In the genomic region with DNA sequence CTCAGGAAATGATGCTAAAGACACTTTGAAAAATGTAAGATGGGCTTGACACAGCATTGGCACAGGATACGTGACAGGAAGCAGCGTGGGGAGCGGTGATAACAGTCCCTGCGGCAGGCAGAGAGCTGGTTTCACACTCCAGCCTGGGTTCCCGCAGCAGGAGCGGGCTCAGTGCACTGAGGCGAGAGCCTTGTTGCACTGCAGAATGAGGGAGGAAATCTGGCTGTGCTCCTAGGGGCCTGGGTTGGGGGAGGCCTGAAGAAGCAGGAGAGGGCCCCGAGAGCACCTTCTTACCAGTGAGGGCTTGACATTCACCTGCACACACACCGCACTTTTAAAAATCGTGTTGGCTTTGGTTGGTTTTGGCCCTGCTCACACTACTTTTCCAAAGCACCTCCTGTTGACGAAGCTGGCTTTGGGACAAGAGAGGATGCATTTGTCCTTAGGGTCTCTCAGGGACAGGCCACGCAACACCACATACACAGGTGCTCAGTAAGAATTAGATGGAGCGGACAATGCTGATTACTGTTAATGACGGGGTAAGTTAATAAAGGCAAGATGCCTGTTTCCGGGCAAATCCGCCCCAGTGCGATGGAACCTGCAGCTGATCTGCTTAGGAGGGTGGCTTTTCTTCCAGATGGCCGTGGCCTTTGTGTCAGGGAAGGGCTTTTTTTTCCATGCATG, we compare ENCODE assay signal across 7 cellular contexts. TPM values are rescaled to one million over a fixed set of nuclear protein-coding genes. Genes with fewer than 3 reads are reported as not detected.
A peak's percentile ranks its signal among the peaks of the same experiment; 100 is the strongest.
DNase-seq lines count a peak whose midpoint lies in the region; ATAC-seq and TF ChIP-seq lines count a peak whose summit lies in the region.

No MANE protein-coding gene starts in this region.

- POLR2A ChIA-PET in SK-N-SH (lab: Yijun Ruan, JAX), result interaction anchor here (0.6 to 5.8 kb wide), 12 partner anchors 13 to 290 kb away, joined by 3 to 69 read pairs (median 4); a partner anchor contains a TSS

- H3K9me3 ChIP-seq in SK-N-SH, result no peaks in the 10 kb centered on the region
- no peaks in the 10 kb centered on the region for H3K9me3 ChIP-seq in right lobe of liver

- no peak overlapping the region for H2AFZ ChIP-seq in SK-N-SH (ENCODE audit: low read depth)

- WGBS in SK-N-SH (ENCODE audit: low lambda C conversion rate), result 77% methylated on average over 18 of the region's 18 CpGs
- 73% methylated on average over 7 of the region's 18 CpGs for WGBS in right lobe of liver (ENCODE audit: insufficient coverage, low coverage, low lambda C conversion rate, missing lambda C conversion rate)

- ATAC-seq in right lobe of liver (peak; percentile 61 to 82 (median 62)), GM19328 (IDR thresholded peaks at IDR 0.05; ENCODE audit: unreplicated experiment) (no peak), HG02981 (IDR thresholded peaks at IDR 0.05; ENCODE audit: unreplicated experiment) (no peak)

- intact Hi-C loops in activated T-helper 2 cell treated with anti-CD3 and anti-CD28 coated beads, Interferon-gamma antibody, Interleukin-2, Interleukin-4, amounts not matched to agents 10 μg/mL and 5 μg/mL and 100 μg/mL, durations not matched to agents 14 hours and 24 hours and 36 hours (cut with micrococcal nuclease), result no loop called here
- intact Hi-C loops in right lobe of liver (cut with DNase I), result no loop called here

- H3K9ac ChIP-seq in SK-N-SH, result no peak overlapping the region

- no peaks in the 10 kb centered on the region for H3K27me3 ChIP-seq in SK-N-SH (ENCODE audit: insufficient read depth)
- H3K27me3 ChIP-seq in right lobe of liver, result no peaks in the 10 kb centered on the region

- DNase-seq in SK-N-SH, result peak; percentile 73
- peak; percentile 49 for DNase-seq in activated T-helper 2 cell treated with anti-CD3 and anti-CD28 coated beads, Interferon-gamma antibody, Interleukin-2, Interleukin-4, amounts not matched to agents 10 μg/mL and 5 μg/mL and 100 μg/mL, durations not matched to agents 14 hours and 24 hours and 36 hours (ENCODE audit: low spot score)
- peak; percentile 51 to 72 (median 63) for DNase-seq in right lobe of liver
- peak; percentile 17 to 34 for DNase-seq in stimulated activated CD8-positive, alpha-beta memory T cell treated with anti-CD3 and anti-CD28 coated beads, Interleukin-7, amount 100 ng/mL, for 48 hours (ENCODE audit: extremely low read depth in 1 of 2, low read depth in 1 of 2)
- DNase-seq in NCI-H446 (lab: John Stamatoyannopoulos, UW), result no peak

- H3K4me3 Mint-ChIP-seq in activated T-helper 2 cell treated with anti-CD3 and anti-CD28 coated beads, Interferon-gamma antibody, Interleukin-2, Interleukin-4, amounts not matched to agents 10 μg/mL and 5 μg/mL and 100 μg/mL, durations not matched to agents 14 hours and 24 hours and 36 hours (ENCODE audit: low read depth), result peak overlapping the region; percentile 49

- H4K20me1 ChIP-seq in SK-N-SH (ENCODE audit: insufficient read depth), result no peaks in the 10 kb centered on the region

- TF ChIP-seq EP300 in SK-N-SH (IDR thresholded peaks at IDR 0.05; ENCODE audit: borderline replicate concordance in 1 of 2, low read depth in 1 of 2, low read length in 1 of 2), result peak in 1 of 2 experiments; percentile 98; a peak in 2 of 4 replicates

- peak overlapping the region; percentile 60 for H3K27ac Mint-ChIP-seq in activated T-helper 2 cell treated with anti-CD3 and anti-CD28 coated beads, Interferon-gamma antibody, Interleukin-2, Interleukin-4, amounts not matched to agents 10 μg/mL and 5 μg/mL and 100 μg/mL, durations not matched to agents 14 hours and 24 hours and 36 hours

- TF ChIP-seq CTCF in SK-N-SH (IDR thresholded peaks at IDR 0.05) (no peak), right lobe of liver (IDR thresholded peaks at IDR 0.05) (no peak)

- H3K9me3 Mint-ChIP-seq in activated T-helper 2 cell treated with anti-CD3 and anti-CD28 coated beads, Interferon-gamma antibody, Interleukin-2, Interleukin-4, amounts not matched to agents 10 μg/mL and 5 μg/mL and 100 μg/mL, durations not matched to agents 14 hours and 24 hours and 36 hours, result no peaks in the 10 kb centered on the region

- peaks cover 9% of the 10 kb centered on the region for H3K27me3 Mint-ChIP-seq in activated T-helper 2 cell treated with anti-CD3 and anti-CD28 coated beads, Interferon-gamma antibody, Interleukin-2, Interleukin-4, amounts not matched to agents 10 μg/mL and 5 μg/mL and 100 μg/mL, durations not matched to agents 14 hours and 24 hours and 36 hours (ENCODE audit: low read depth)

- no peaks in the 10 kb centered on the region for H3K79me2 ChIP-seq in SK-N-SH (ENCODE audit: insufficient read depth)

- H3K4me1 Mint-ChIP-seq in activated T-helper 2 cell treated with anti-CD3 and anti-CD28 coated beads, Interferon-gamma antibody, Interleukin-2, Interleukin-4, amounts not matched to agents 10 μg/mL and 5 μg/mL and 100 μg/mL, durations not matched to agents 14 hours and 24 hours and 36 hours (ENCODE audit: low read depth), result peaks cover 43% of the 10 kb centered on the region

- H3K36me3 Mint-ChIP-seq in activated T-helper 2 cell treated with anti-CD3 and anti-CD28 coated beads, Interferon-gamma antibody, Interleukin-2, Interleukin-4, amounts not matched to agents 10 μg/mL and 5 μg/mL and 100 μg/mL, durations not matched to agents 14 hours and 24 hours and 36 hours (ENCODE audit: low read depth), result no peaks in the 10 kb centered on the region

- CTCF ChIA-PET in SK-N-SH (lab: Yijun Ruan, JAX), result interaction anchor here (0.6 to 3.8 kb wide), 12 partner anchors 15 to 967 kb away, joined by 3 to 17 read pairs (median 4); no protein-coding TSS in a partner anchor

- H3K27ac ChIP-seq in SK-N-SH (ENCODE audit: low read depth in 2 of 2, low read length in 1 of 2), result peak overlapping the region in 1 of 2 experiments; percentile 100; a peak in 2 of 4 replicates
- no peak overlapping the region for H3K27ac ChIP-seq in right lobe of liver

- no peak for TF ChIP-seq POLR2A in right lobe of liver (IDR thresholded peaks at IDR 0.05)

- H3K4me1 ChIP-seq in SK-N-SH (ENCODE audit: control insufficient read depth in 1 of 2, insufficient read depth in 2 of 2, low read depth in 1 of 2, low read length in 1 of 2) (peaks cover 0 to 63% of the 10 kb centered on the region in 2 experiments; a peak in 2 of 4 replicates), right lobe of liver (peaks cover 0 to 44% (median 22%) of the 10 kb centered on the region in 4 donors)

- no peaks in the 10 kb centered on the region for H3F3A ChIP-seq in SK-N-SH (replicated peaks; ENCODE audit: insufficient read depth)

- H3K36me3 ChIP-seq in SK-N-SH (replicated peaks in 1 of 2; ENCODE audit: control insufficient read depth in 1 of 2, insufficient read depth in 2 of 2, low read length in 1 of 2) (no peaks in the 10 kb centered on the region), right lobe of liver (no peaks in the 10 kb centered on the region)

- H3K4me3 ChIP-seq in SK-N-SH (ENCODE audit: low read depth in 2 of 2, low read length in 1 of 2) (no peak overlapping the region; a peak in 1 of 4 replicates), right lobe of liver (no peak overlapping the region)

- TF ChIP-seq RAD21 in SK-N-SH (IDR thresholded peaks at IDR 0.05; ENCODE audit: low read length), result peak; percentile 23

- H3K9me2 ChIP-seq in SK-N-SH, result no peaks in the 10 kb centered on the region

- no peak overlapping the region for H3K4me2 ChIP-seq in SK-N-SH

TF ChIP-seq in SK-N-SH, 30 proteins besides CTCF, POLR2A, EP300 and RAD21:
- TF ChIP-seq FOXM1 (IDR thresholded peaks at IDR 0.05; ENCODE audit: low read depth), result no peak
- peak; percentile 87 for TF ChIP-seq CHD2 (IDR thresholded peaks at IDR 0.05; ENCODE audit: low read length, partially characterized antibody)
- no peak for TF ChIP-seq RXRA (IDR thresholded peaks at IDR 0.05; ENCODE audit: borderline replicate concordance, low read depth)
- TF ChIP-seq, protein P1, sequence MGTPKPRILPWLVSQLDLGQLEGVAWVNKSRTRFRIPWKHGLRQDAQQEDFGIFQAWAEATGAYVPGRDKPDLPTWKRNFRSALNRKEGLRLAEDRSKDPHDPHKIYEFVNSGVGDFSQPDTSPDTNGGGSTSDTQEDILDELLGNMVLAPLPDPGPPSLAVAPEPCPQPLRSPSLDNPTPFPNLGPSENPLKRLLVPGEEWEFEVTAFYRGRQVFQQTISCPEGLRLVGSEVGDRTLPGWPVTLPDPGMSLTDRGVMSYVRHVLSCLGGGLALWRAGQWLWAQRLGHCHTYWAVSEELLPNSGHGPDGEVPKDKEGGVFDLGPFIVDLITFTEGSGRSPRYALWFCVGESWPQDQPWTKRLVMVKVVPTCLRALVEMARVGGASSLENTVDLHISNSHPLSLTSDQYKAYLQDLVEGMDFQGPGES (IDR thresholded peaks at IDR 0.05; ENCODE audit: low read depth, low read length), result no peak
- TF ChIP-seq RCOR1 (IDR thresholded peaks at IDR 0.05; ENCODE audit: low read length), result peak; percentile 99
- TF ChIP-seq FOXJ3 (CRISPR knock-in tag; IDR thresholded peaks at IDR 0.05), result peak; percentile 87
- peak; percentile 83 for TF ChIP-seq RFX5 (IDR thresholded peaks at IDR 0.05; ENCODE audit: low read length)
- no peak for TF ChIP-seq MEF2A (IDR thresholded peaks at IDR 0.05; ENCODE audit: borderline replicate concordance, low read depth)
- TF ChIP-seq GABPA (IDR thresholded peaks at IDR 0.05; ENCODE audit: low read depth), result no peak
- no peak for TF ChIP-seq FOSL2 (IDR thresholded peaks at IDR 0.05; ENCODE audit: borderline replicate concordance, low read depth)
- peak; percentile 30; the same call in 1 of the 2 replicates for TF ChIP-seq MXI1 (IDR thresholded peaks at IDR 0.05; ENCODE audit: low read depth, low read length)
- no peak for TF ChIP-seq YY1 (IDR thresholded peaks at IDR 0.05; ENCODE audit: low read depth)
- TF ChIP-seq GATA2 (CRISPR knock-in tag; IDR thresholded peaks at IDR 0.05), result peak; percentile 90
- peak; percentile 37; the same call in 1 of the 2 replicates for TF ChIP-seq TCF12 (IDR thresholded peaks at IDR 0.05)
- TF ChIP-seq NRF1 (IDR thresholded peaks at IDR 0.05; ENCODE audit: low read depth, low read length), result no peak
- no peak for TF ChIP-seq ELF1 (IDR thresholded peaks at IDR 0.05)
TF ChIP-seq in SK-N-SH: peak in this region for 7.

RNA-seq across cellular contexts. Expression of a gene that starts 49.4 kb away (rescaled TPM):
- 2.4 and 4.3 TPM in 2 replicates for polyA plus RNA-seq in SK-N-SH (2012; rRNA removed)
- 3.4 and 3.8 TPM in 2 replicates for polyA plus RNA-seq in SK-N-SH (2012; cell fraction: cytosol; rRNA removed)
- polyA plus RNA-seq in SK-N-SH (2012; cell fraction: nucleus; rRNA removed), result 3.7 and 6.5 TPM in 2 replicates
- 1.9 and 2.7 TPM in 2 replicates for total RNA-seq in activated T-helper 2 cell treated with anti-CD3 and anti-CD28 coated beads, Interferon-gamma antibody, Interleukin-2, Interleukin-4, amounts not matched to agents 10 μg/mL and 5 μg/mL and 100 μg/mL, durations not matched to agents 14 hours and 24 hours and 36 hours
- total RNA-seq in right lobe of liver, result 1 to 10 TPM in 3 of 6 experiments, under 1 TPM in 3; 0.86 to 1.9 (median 1.0) TPM

Comparison
In these comparisons a context has a peak if more than half of its experiments do, and no peak if none do; other contexts are left out.
1. DNase-seq: peak in SK-N-SH (single experiment), activated T-helper 2 cell treated with anti-CD3 and anti-CD28 coated beads, Interferon-gamma antibody, Interleukin-2, Interleukin-4, amounts not matched to agents 10 μg/mL and 5 μg/mL and 100 μg/mL, durations not matched to agents 14 hours and 24 hours and 36 hours (single experiment), right lobe of liver (3 of 3) and stimulated activated CD8-positive, alpha-beta memory T cell treated with anti-CD3 and anti-CD28 coated beads, Interleukin-7, amount 100 ng/mL, for 48 hours (2 of 2); none in NCI-H446 (0 of 2).
2. ATAC-seq: peak in right lobe of liver (4 of 4); none in GM19328 (single experiment) and HG02981 (single experiment).